In the genomic region with DNA sequence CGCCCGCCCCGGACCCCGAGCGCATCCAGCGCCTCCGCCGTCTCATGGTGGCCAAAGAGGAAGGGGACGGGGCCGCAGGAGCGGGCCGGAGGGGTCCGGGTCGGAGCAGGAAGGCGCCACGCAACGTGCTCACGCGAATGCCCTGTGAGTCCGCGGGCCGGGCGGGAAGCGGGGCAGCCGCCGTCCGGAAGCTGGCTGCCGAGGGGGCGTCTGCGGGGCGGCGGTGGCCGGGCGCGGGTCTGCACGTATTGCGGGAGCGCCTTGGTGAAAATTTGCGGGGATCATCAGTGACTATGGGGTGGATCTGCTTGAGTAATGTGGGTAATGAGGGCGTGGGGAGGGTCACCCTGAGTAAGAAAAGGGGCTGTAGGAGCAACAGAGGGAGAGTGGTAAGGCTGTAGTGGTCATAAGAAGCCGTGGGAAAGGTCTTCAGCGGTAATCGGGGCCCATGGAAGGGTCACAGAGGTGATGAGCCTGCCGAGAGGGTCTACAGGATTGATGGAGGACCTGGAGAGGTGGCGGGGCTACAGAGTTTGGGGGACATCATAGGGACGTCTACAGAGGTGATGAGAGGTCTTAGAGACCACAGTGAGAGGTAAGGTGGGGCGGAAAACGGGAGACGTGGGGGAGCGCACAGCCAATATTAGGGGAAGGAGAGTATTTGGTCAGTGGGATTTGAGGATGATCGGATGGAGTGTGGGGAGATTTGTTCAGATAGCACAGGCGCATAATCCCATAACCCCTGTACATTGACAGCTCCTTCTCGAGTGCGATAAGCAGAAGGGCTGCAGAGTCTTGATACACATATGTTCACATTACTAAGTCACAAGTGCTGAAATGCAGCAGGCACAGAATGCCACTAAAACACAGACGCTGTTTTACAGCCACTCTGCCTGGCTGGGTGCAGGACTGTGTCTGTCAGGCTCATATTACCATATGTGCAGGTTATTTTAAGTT, we compare ENCODE assay signal across 8 cellular contexts. TPM values are rescaled to one million over a fixed set of nuclear protein-coding genes. Genes with fewer than 3 reads are reported as not detected.
DNase-seq lines count a peak whose midpoint lies in the region; FAIRE-seq and TF ChIP-seq lines count a peak whose summit lies in the region.

No MANE protein-coding gene starts in this region.

- H3K27ac ChIP-seq in ascending aorta (peak overlapping the region in 1 of 2 donors; percentile 31), skeletal muscle tissue (ENCODE audit: low read depth, low read length) (no peak overlapping the region)

- peaks cover 2 to 5% of the 10 kb centered on the region in 2 donors for H3K4me1 ChIP-seq in ascending aorta
- no peaks in the 10 kb centered on the region for H3K4me1 ChIP-seq in iPS-15b (ENCODE audit: control insufficient read depth, insufficient read depth, low read length)
- peaks cover 13 to 19% (median 14%) of the 10 kb centered on the region in 3 donors for H3K4me1 ChIP-seq in skeletal muscle tissue (ENCODE audit: control insufficient read depth in 3 of 3, insufficient read depth in 3 of 3, low read length in 3 of 3)

- no peaks in the 10 kb centered on the region for H3K27me3 ChIP-seq in ascending aorta
- H3K27me3 ChIP-seq in iPS-15b (ENCODE audit: control insufficient read depth, insufficient read depth, low read length) = peaks cover 25% of the 10 kb centered on the region
- no peaks in the 10 kb centered on the region for H3K27me3 ChIP-seq in skeletal muscle tissue (ENCODE audit: control insufficient read depth in 3 of 3, insufficient read depth in 3 of 3, low read length in 3 of 3)

- H3K9me3 ChIP-seq in ascending aorta = no peaks in the 10 kb centered on the region
- H3K9me3 ChIP-seq in iPS-15b (ENCODE audit: control insufficient read depth, insufficient read depth, low read length) = no peaks in the 10 kb centered on the region
- H3K9me3 ChIP-seq in skeletal muscle tissue (ENCODE audit: control insufficient read depth in 3 of 3, low read length in 3 of 3) = no peaks in the 10 kb centered on the region

- H3K36me3 ChIP-seq in ascending aorta = no peaks in the 10 kb centered on the region
- no peaks in the 10 kb centered on the region for H3K36me3 ChIP-seq in iPS-15b (ENCODE audit: control insufficient read depth, insufficient read depth, low read length)
- H3K36me3 ChIP-seq in skeletal muscle tissue (ENCODE audit: control insufficient read depth in 3 of 3, insufficient read depth in 3 of 3, low read length in 3 of 3) = peaks cover 2 to 5% (median 2%) of the 10 kb centered on the region in 3 donors

- no peak for TF ChIP-seq CTCF in ascending aorta (IDR thresholded peaks at IDR 0.05)

- FAIRE-seq in GM12891 (lab: Jason Lieb, UNC) = peak; percentile 51

- H3K9ac ChIP-seq in iPS-15b (ENCODE audit: low read depth, low read length) = peak overlapping the region; percentile 76
- peak overlapping the region; percentile 73 to 78 (median 78) for H3K9ac ChIP-seq in skeletal muscle tissue (ENCODE audit: low read depth in 1 of 3, low read length in 3 of 3)

- intact Hi-C loops in ascending aorta (cut with DNase I) = loop anchor here (5.0 kb wide), 3 partner anchors 377 to 602 kb away; a partner anchor contains a TSS

- peak; percentile 34 for DNase-seq in GM12891 (ENCODE audit: insufficient read length, low spot score)
- DNase-seq in HCEC 1CT = peak; percentile 9
- DNase-seq in NCI-H82 (lab: John Stamatoyannopoulos, UW) = peak; percentile 81
- DNase-seq in ascending aorta (ENCODE audit: low spot score in 2 of 2) = no peak
- no peak for DNase-seq in NCI-H2081 treated with DMSO at 0.1 percent for 48 hours (lab: John Stamatoyannopoulos, UW)
- DNase-seq in epidermal melanocyte (ENCODE audit: insufficient read length, low spot score) = no peak

- H3K4me3 ChIP-seq in ascending aorta = peak overlapping the region; percentile 97 to 98
- peak overlapping the region; percentile 84 for H3K4me3 ChIP-seq in iPS-15b (ENCODE audit: low read depth, low read length)
- H3K4me3 ChIP-seq in skeletal muscle tissue (ENCODE audit: low read length in 3 of 3) = peak overlapping the region; percentile 68 to 87 (median 77)

- TF ChIP-seq POLR2A in GM12891 (IDR thresholded peaks at IDR 0.05; ENCODE audit: low read depth, low read length) = no peak

TF ChIP-seq in GM12891, 5 proteins besides CTCF, POLR2A, EP300 and RAD21:
- no peak for TF ChIP-seq POU2F2 (IDR thresholded peaks at IDR 0.05; ENCODE audit: low read depth, low read length)
- TF ChIP-seq TAF1 (IDR thresholded peaks at IDR 0.05; ENCODE audit: low read depth, low read length) = no peak
- TF ChIP-seq POLR2AphosphoS5 (IDR thresholded peaks at IDR 0.05; ENCODE audit: low read depth, low read length) = no peak
- no peak for TF ChIP-seq SPI1 (IDR thresholded peaks at IDR 0.05; ENCODE audit: low read depth, low read length)

RNA-seq across cellular contexts. Expression of a gene that starts 0.8 kb away (rescaled TPM):
- polyA plus RNA-seq in GM12891 (2012; ENCODE audit: low read depth, missing spikeins) = 1.2 TPM
- total RNA-seq in ascending aorta = 1.3 TPM
- 8.9 TPM for total RNA-seq in skeletal muscle tissue

RNA-seq across cellular contexts. Expression of a gene that starts 13.1 kb away (rescaled TPM):
- polyA plus RNA-seq in GM12891 (2012; ENCODE audit: low read depth, missing spikeins) = 22.3 TPM
- total RNA-seq in ascending aorta (0.32 TPM), skeletal muscle tissue (31.3 TPM)

Comparison
In these comparisons a context has a peak if more than half of its experiments do, and no peak if none do; other contexts are left out.
1. DNase-seq: peak in GM12891 (single experiment), HCEC 1CT (single experiment) and NCI-H82 (single experiment); none in ascending aorta (0 of 2), NCI-H2081 treated with DMSO at 0.1 percent for 48 hours (single experiment) and epidermal melanocyte (single experiment).
2. RNA of a gene that starts 13.1 kb away (total RNA-seq): 31.3 TPM in skeletal muscle tissue (single experiment); 0.32 TPM in ascending aorta (single experiment); every median in the first group is over 10 times any median in the second.
3. Peak in every context shown above with its lines, with median percentiles within 50 percentile points of each other: H3K4me3 ChIP-seq.